ENCODE assay signal across 21 cellular contexts in the genomic region with DNA sequence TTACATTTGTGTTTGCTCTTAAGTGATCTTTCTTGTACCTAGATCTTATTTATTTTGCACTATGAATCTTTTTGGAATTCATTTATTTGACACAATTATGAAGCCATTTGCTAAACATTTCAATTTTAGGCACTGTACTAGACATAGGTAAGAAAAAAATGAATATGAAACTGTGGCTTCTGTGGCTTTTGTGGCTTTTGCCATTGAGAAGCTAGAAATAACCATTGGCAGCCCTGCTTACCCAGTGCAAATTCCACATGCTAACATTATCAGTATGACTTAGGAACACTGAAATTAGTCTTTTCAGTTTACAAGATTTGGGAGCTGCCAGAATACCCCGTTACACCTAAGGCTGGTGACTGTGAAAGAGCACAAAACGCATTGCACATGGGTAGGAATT.
"Had no signal": no experiment of that assay in that cellular context is flagged by ENCODE, and none has a peak within 500 bp of the region (broad histone marks: within the 10 kb centered on the region; RNA-seq: fewer than 3 reads in every experiment).

No MANE protein-coding gene starts in this region.

- H3K4me3 Mint-ChIP-seq: activated B cell treated with CpG ODN at 0.5 μM for 24 hours; activated CD4-positive, alpha-beta memory T cell treated with anti-CD3 and anti-CD28 coated beads, Interleukin-2, amount 10 ng/mL, durations not matched to agents 7 days and 5 days; activated CD4-positive, alpha-beta T cell treated with anti-CD3 and anti-CD28 coated beads, Interleukin-2, amount 10 ng/mL, durations not matched to agents 7 days and 5 days; activated naive CD4-positive, alpha-beta T cell treated with anti-CD3 and anti-CD28 coated beads for 36 hours; activated naive CD8-positive, alpha-beta T cell treated with anti-CD3 and anti-CD28 coated beads for 36 hours; activated T-helper 17 cell treated with anti-CD3 and anti-CD28 coated beads, Interleukin-2, amount 50 U/mL, for 72 hours had no signal

- H3K4me1 Mint-ChIP-seq: activated B cell treated with CpG ODN at 0.5 μM for 24 hours; activated CD4-positive, alpha-beta memory T cell treated with anti-CD3 and anti-CD28 coated beads, Interleukin-2, amount 10 ng/mL, durations not matched to agents 7 days and 5 days; activated CD4-positive, alpha-beta T cell treated with anti-CD3 and anti-CD28 coated beads, Interleukin-2, amount 10 ng/mL, durations not matched to agents 7 days and 5 days; activated naive CD8-positive, alpha-beta T cell treated with anti-CD3 and anti-CD28 coated beads for 36 hours; activated T-helper 17 cell treated with anti-CD3 and anti-CD28 coated beads, Interleukin-2, amount 50 U/mL, for 72 hours had no signal

- H3K36me3 Mint-ChIP-seq: activated naive CD8-positive, alpha-beta T cell treated with anti-CD3 and anti-CD28 coated beads for 36 hours had no signal

- H3K27me3 Mint-ChIP-seq: activated B cell treated with CpG ODN at 0.5 μM for 24 hours; activated CD4-positive, alpha-beta memory T cell treated with anti-CD3 and anti-CD28 coated beads, Interleukin-2, amount 10 ng/mL, durations not matched to agents 7 days and 5 days; activated CD4-positive, alpha-beta T cell treated with anti-CD3 and anti-CD28 coated beads, Interleukin-2, amount 10 ng/mL, durations not matched to agents 7 days and 5 days; activated naive CD8-positive, alpha-beta T cell treated with anti-CD3 and anti-CD28 coated beads for 36 hours; activated T-helper 17 cell treated with anti-CD3 and anti-CD28 coated beads, Interleukin-2, amount 50 U/mL, for 72 hours had no signal

- ATAC-seq: activated T-helper 17 cell treated with anti-CD3 and anti-CD28 coated beads, Interleukin-2, amount 50 U/mL, for 72 hours; Right ventricle myocardium inferior had no signal

- DNase-seq: activated B cell treated with CpG ODN at 0.5 μM for 24 hours; activated CD4-positive, alpha-beta memory T cell treated with anti-CD3 and anti-CD28 coated beads, Interleukin-2, amount 10 ng/mL, durations not matched to agents 7 days and 5 days; activated CD4-positive, alpha-beta T cell treated with anti-CD3 and anti-CD28 coated beads for 1 hour; activated CD4-positive, alpha-beta T cell treated with anti-CD3 and anti-CD28 coated beads, Interleukin-2, amount 10 ng/mL, durations not matched to agents 7 days and 5 days; activated gamma-delta T cell; activated naive CD4-positive, alpha-beta T cell treated with anti-CD3 and anti-CD28 coated beads for 36 hours; activated naive CD8-positive, alpha-beta T cell treated with anti-CD3 and anti-CD28 coated beads for 36 hours; activated T-cell treated with anti-CD3 and anti-CD28 coated beads for 4 hours; activated T-cell treated with anti-CD3 and anti-CD28 coated beads, Interleukin-2, amount 50 U/mL, for 48 hours; brain microvascular endothelial cell; Karpas-422; NCI-H1105; NCI-H1436; NCI-H1694 treated with DMSO at 0.1 percent for 48 hours; NCI-H446; NCI-H524; T-helper 1 cell had no signal

- H3K4me3 ChIP-seq: cardiac muscle cell, SK-N-MC had no signal

- H3K36me3 ChIP-seq: brain microvascular endothelial cell, cardiac muscle cell had no signal

- H3K27ac Mint-ChIP-seq: activated B cell treated with CpG ODN at 0.5 μM for 24 hours; activated CD4-positive, alpha-beta memory T cell treated with anti-CD3 and anti-CD28 coated beads, Interleukin-2, amount 10 ng/mL, durations not matched to agents 7 days and 5 days; activated CD4-positive, alpha-beta T cell treated with anti-CD3 and anti-CD28 coated beads, Interleukin-2, amount 10 ng/mL, durations not matched to agents 7 days and 5 days; activated naive CD4-positive, alpha-beta T cell treated with anti-CD3 and anti-CD28 coated beads for 36 hours; activated naive CD8-positive, alpha-beta T cell treated with anti-CD3 and anti-CD28 coated beads for 36 hours; activated T-helper 17 cell treated with anti-CD3 and anti-CD28 coated beads, Interleukin-2, amount 50 U/mL, for 72 hours had no signal

- H3K27me3 ChIP-seq: brain microvascular endothelial cell, cardiac muscle cell had no signal

- H3K27ac ChIP-seq: brain microvascular endothelial cell, cardiac muscle cell, SK-N-MC had no signal
